Comparison of ENCODE assay signal across 20 cellular contexts in genomic region chr15:100553468-100553867, GRCh38. TPM values are rescaled to one million over a fixed set of nuclear protein-coding genes. Genes with fewer than 3 reads are reported as not detected.
DNase-seq lines count a peak whose midpoint lies in the region; ATAC-seq and TF ChIP-seq lines count a peak whose summit lies in the region.
"Had no signal": no experiment of that assay in that cellular context is flagged by ENCODE, and none has a peak within 500 bp of the region (broad histone marks: within the 10 kb centered on the region; RNA-seq: fewer than 3 reads in every experiment).

No MANE protein-coding gene starts in this region.

- H3K4me3 ChIP-seq in right cardiac atrium (ENCODE audit: low read length) (no peak overlapping the region), NB4 (ENCODE audit: low read depth, low read length) (no peak overlapping the region), neutrophil (ENCODE audit: low read depth in 1 of 2, low read length in 1 of 2) (peak overlapping the region; percentile 42 to 64)
- H3K4me3 ChIP-seq: GM23338, HAP-1 had no signal

- TF ChIP-seq POLR2A in NB4 (IDR thresholded peaks at IDR 0.05; ENCODE audit: extremely low read depth, insufficient read length) = no peak

- no peaks in the 10 kb centered on the region for H3K9me3 ChIP-seq in right cardiac atrium (ENCODE audit: control insufficient read depth, low read length)
- no peaks in the 10 kb centered on the region for H3K9me3 ChIP-seq in neutrophil
- H3K9me3 ChIP-seq: HAP-1 had no signal

- WGBS in right cardiac atrium = 93% methylated on average over 16 of the region's 16 CpGs

- intact Hi-C loops in Right ventricle myocardium superior (cut with DNase I) (no loop called here), right cardiac atrium (cut with DNase I) (no loop called here)

- no peaks in the 10 kb centered on the region for H3K36me3 ChIP-seq in neutrophil
- H3K36me3 ChIP-seq: HAP-1 had no signal

- DNase-seq in Right ventricle myocardium superior (peak; percentile 44), right cardiac atrium (no peak), NB4 (ENCODE audit: low read depth) (peak; percentile 43), NCI-H69 (lab: John Stamatoyannopoulos, UW) (no peak), T-helper 9 cell (no peak)
- DNase-seq: C1 segment of cervical spinal cord; Calu3; CD4-positive, alpha-beta memory T cell; COR-L47; DMS153; DND-41; HFFc6 had no signal

- TF ChIP-seq CTCF in NB4 (IDR thresholded peaks at IDR 0.05; ENCODE audit: low read depth, low read length) = no peak
- TF ChIP-seq CTCF in neutrophil (IDR thresholded peaks at IDR 0.05) = no peak

- H3K27ac ChIP-seq in right cardiac atrium (ENCODE audit: low read length) (no peak overlapping the region), neutrophil (peak overlapping the region; percentile 80)

- ATAC-seq in Right ventricle myocardium superior (ENCODE audit: poor library complexity) (no peak), right cardiac atrium (no peak), GM19467 (IDR thresholded peaks at IDR 0.05; ENCODE audit: unreplicated experiment) (no peak)
- ATAC-seq: GM23338 had no signal

- H3K27me3 ChIP-seq in right cardiac atrium (ENCODE audit: control insufficient read depth, insufficient read depth) = no peaks in the 10 kb centered on the region
- H3K27me3 ChIP-seq in neutrophil = no peaks in the 10 kb centered on the region

- no peaks in the 10 kb centered on the region for H3K4me1 ChIP-seq in right cardiac atrium (ENCODE audit: control insufficient read depth, insufficient read depth, low read length)
- H3K4me1 ChIP-seq in neutrophil (ENCODE audit: control insufficient read depth in 1 of 2, insufficient read depth in 1 of 2, low read depth in 1 of 2, low read length in 1 of 2) = peaks cover 13 to 30% of the 10 kb centered on the region in 2 experiments
- H3K4me1 ChIP-seq: HAP-1 had no signal

RNA-seq across cellular contexts. Expression of gene CERS3, which starts 24.7 kb away (rescaled TPM):
- not detected for total RNA-seq in Right ventricle myocardium superior
- total RNA-seq in right cardiac atrium = under 1 TPM in 3 of 4 donors, not detected in 1; 0.17 to 0.48 (median 0.29) TPM
- polyA plus RNA-seq in right cardiac atrium = 0.02 TPM
- total RNA-seq: A172, A673, H4, HFFc6 had no signal
- polyA plus RNA-seq: BJ had no signal

RNA-seq across cellular contexts. Expression of gene LINS1, which starts 48.5 kb away (rescaled TPM):
- total RNA-seq in Right ventricle myocardium superior = 6.8 TPM
- 10 to 100 TPM in 3 of 4 donors, 1 to 10 TPM in 1; 9.4 to 13.6 (median 12.6) TPM for total RNA-seq in right cardiac atrium
- polyA plus RNA-seq in right cardiac atrium = 5.0 TPM

RNA-seq across cellular contexts. Expression of gene ASB7, which starts 48.9 kb away (rescaled TPM):
- total RNA-seq in Right ventricle myocardium superior (5.1 TPM), right cardiac atrium (1 to 10 TPM; 6.3 to 9.3 (median 7.6) TPM)
- polyA plus RNA-seq in right cardiac atrium = 3.1 TPM

Comparison
In these comparisons a context has a peak if more than half of its experiments do, and no peak if none do; other contexts are left out.
1. DNase-seq: peak in Right ventricle myocardium superior (single experiment) and NB4 (single experiment); none in right cardiac atrium (0 of 3), NCI-H69 (single experiment) and T-helper 9 cell (single experiment).
2. H3K4me3 ChIP-seq: peak in neutrophil (2 of 2); none in right cardiac atrium (single experiment) and NB4 (single experiment).